Comparison of ENCODE assay signal across 9 cellular contexts in genomic region chrX:133335027-133335426, GRCh38.
DNase-seq lines count a peak whose midpoint lies in the region; ATAC-seq and TF ChIP-seq lines count a peak whose summit lies in the region.
"Had no signal": no experiment of that assay in that cellular context is flagged by ENCODE, and none has a peak within 500 bp of the region (broad histone marks: within the 10 kb centered on the region; RNA-seq: fewer than 3 reads in every experiment).

No MANE protein-coding gene starts in this region.

- no peaks in the 10 kb centered on the region for H3K36me3 ChIP-seq in right lobe of liver
- H3K36me3 ChIP-seq: neutrophil had no signal

- no peak overlapping the region for H3K27ac Mint-ChIP-seq in natural killer cell treated with Interleukin-12 subunit alpha and Interleukin-12 subunit beta and Interleukin-15 and Interleukin-18, amount 100 ng/mL, for 72 hours

- intact Hi-C loops in right lobe of liver (cut with DNase I): no loop called here

- ATAC-seq in right lobe of liver: peak in 2 of 4 donors; percentile 33 to 45
- ATAC-seq in natural killer cell treated with Interleukin-12 subunit alpha and Interleukin-12 subunit beta and Interleukin-15 and Interleukin-18, amount 100 ng/mL, for 72 hours: no peak
- ATAC-seq in GM21367 (IDR thresholded peaks at IDR 0.05; ENCODE audit: unreplicated experiment): no peak
- no peak for ATAC-seq in GM21737 (IDR thresholded peaks at IDR 0.05; ENCODE audit: unreplicated experiment)

- in situ Hi-C loops in astrocyte of the cerebellum (cut with HindIII; ENCODE audit: low sequenced_read_pairs): no loop called here

- H3K4me3 ChIP-seq in astrocyte of the cerebellum (ENCODE audit: low read depth, low read length) (no peak overlapping the region), right lobe of liver (no peak overlapping the region)

- 25% methylated on average over 2 of the region's 2 CpGs for WGBS in right lobe of liver (ENCODE audit: insufficient coverage, low coverage, low lambda C conversion rate, missing lambda C conversion rate)

- H3K4me1 Mint-ChIP-seq in natural killer cell treated with Interleukin-12 subunit alpha and Interleukin-12 subunit beta and Interleukin-15 and Interleukin-18, amount 100 ng/mL, for 72 hours (ENCODE audit: low read depth in 2 of 2): no peaks in the 10 kb centered on the region

- no peak overlapping the region for H3K4me3 Mint-ChIP-seq in natural killer cell treated with Interleukin-12 subunit alpha and Interleukin-12 subunit beta and Interleukin-15 and Interleukin-18, amount 100 ng/mL, for 72 hours

- H3K9me3 Mint-ChIP-seq in natural killer cell treated with Interleukin-12 subunit alpha and Interleukin-12 subunit beta and Interleukin-15 and Interleukin-18, amount 100 ng/mL, for 72 hours: no peaks in the 10 kb centered on the region

- H3K9me3 ChIP-seq in right lobe of liver: no peaks in the 10 kb centered on the region
- H3K9me3 ChIP-seq: neutrophil had no signal

- H3K27ac ChIP-seq in right lobe of liver: no peak overlapping the region
- H3K27ac ChIP-seq: neutrophil had no signal

- H3K36me3 Mint-ChIP-seq in natural killer cell treated with Interleukin-12 subunit alpha and Interleukin-12 subunit beta and Interleukin-15 and Interleukin-18, amount 100 ng/mL, for 72 hours: no peaks in the 10 kb centered on the region

- TF ChIP-seq CTCF in astrocyte of the cerebellum (IDR thresholded peaks at IDR 0.05; ENCODE audit: low read depth, low read length, missing control alignments): peak; percentile 59
- peak; percentile 37 to 50 (median 40) for TF ChIP-seq CTCF in right lobe of liver (IDR thresholded peaks at IDR 0.05)

- peaks cover 0 to 12% of the 10 kb centered on the region in 2 donors for H3K27me3 Mint-ChIP-seq in natural killer cell treated with Interleukin-12 subunit alpha and Interleukin-12 subunit beta and Interleukin-15 and Interleukin-18, amount 100 ng/mL, for 72 hours

- DNase-seq in NCI-H2171 treated with DMSO at 0.1 percent for 48 hours (lab: John Stamatoyannopoulos, UW): peak; percentile 9
- no peak for DNase-seq in NCI-H2171 (lab: John Stamatoyannopoulos, UW)
- DNase-seq in LoVo (ENCODE audit: low spot score): peak; percentile 4
- peak; percentile 24 for DNase-seq in astrocyte of the cerebellum (ENCODE audit: low read depth)
- DNase-seq in right lobe of liver: no peak
- no peak for DNase-seq in natural killer cell treated with Interleukin-12 subunit alpha and Interleukin-12 subunit beta and Interleukin-15 and Interleukin-18, amount 100 ng/mL, for 72 hours (ENCODE audit: low spot score)

- H3K27me3 ChIP-seq in right lobe of liver: peaks cover 0 to 5% of the 10 kb centered on the region in 2 donors
- H3K27me3 ChIP-seq: neutrophil had no signal

- no peaks in the 10 kb centered on the region for H3K4me1 ChIP-seq in right lobe of liver

- no peak for TF ChIP-seq POLR2A in right lobe of liver (IDR thresholded peaks at IDR 0.05)

Comparison
In these comparisons a context has a peak if more than half of its experiments do, and no peak if none do; other contexts are left out.
1. DNase-seq: peak in NCI-H2171 treated with DMSO at 0.1 percent for 48 hours (single experiment), LoVo (single experiment) and astrocyte of the cerebellum (single experiment); none in NCI-H2171 (single experiment), right lobe of liver (0 of 3) and natural killer cell treated with Interleukin-12 subunit alpha and Interleukin-12 subunit beta and Interleukin-15 and Interleukin-18, amount 100 ng/mL, for 72 hours (single experiment).